16 cellular contexts compared by ENCODE assay signal in the genomic region with DNA sequence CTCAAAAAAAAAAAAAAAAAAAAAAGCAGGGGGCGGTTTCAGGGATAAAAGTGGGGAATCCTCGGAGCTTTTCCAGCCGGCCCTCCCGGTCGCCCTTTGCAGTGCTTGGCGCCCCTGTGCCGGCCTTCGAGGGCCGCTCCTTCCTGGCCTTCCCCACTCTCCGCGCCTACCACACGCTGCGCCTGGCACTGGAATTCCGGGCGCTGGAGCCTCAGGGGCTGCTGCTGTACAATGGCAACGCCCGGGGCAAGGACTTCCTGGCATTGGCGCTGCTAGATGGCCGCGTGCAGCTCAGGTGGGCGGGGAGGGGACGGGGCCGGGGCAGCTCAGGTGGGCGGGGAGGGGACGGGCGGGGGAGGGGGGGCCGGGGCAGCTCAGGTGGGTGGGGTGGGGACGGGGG. TPM values are rescaled to one million over a fixed set of nuclear protein-coding genes. Genes with fewer than 3 reads are reported as not detected.
DNase-seq lines count a peak whose midpoint lies in the region; ATAC-seq and TF ChIP-seq lines count a peak whose summit lies in the region.
"Had no signal": no experiment of that assay in that cellular context is flagged by ENCODE, and none has a peak within 500 bp of the region (broad histone marks: within the 10 kb centered on the region; RNA-seq: fewer than 3 reads in every experiment).

No MANE protein-coding gene starts in this region.

- H3K27me3 Mint-ChIP-seq in T-helper 2 cell treated with Interferon-gamma antibody and Interleukin-4, amounts not matched to agents 5 μg/mL and 100 μg/mL, for 36 hours (ENCODE audit: low read depth), result no peaks in the 10 kb centered on the region
- H3K27me3 Mint-ChIP-seq: CD4-positive, CD25-positive, alpha-beta regulatory T cell; CD8-positive, alpha-beta memory T cell; IgD-negative memory B cell had no signal

- 0 out of 2 replicates have a peak, but pooled peaks have one; percentile 4 for TF ChIP-seq RAD21 in Ishikawa (IDR thresholded peaks at IDR 0.05; ENCODE audit: low read depth)

- peak; percentile 59 for DNase-seq in COR-L47 (lab: John Stamatoyannopoulos, UW)
- DNase-seq in NCI-H69 (lab: John Stamatoyannopoulos, UW), result peak; percentile 18
- peak; percentile 58 for DNase-seq in mucosa of gallbladder (ENCODE audit: low spot score)
- DNase-seq in T-helper 2 cell treated with Interferon-gamma antibody and Interleukin-4, amounts not matched to agents 5 μg/mL and 100 μg/mL, for 36 hours (ENCODE audit: low spot score), result no peak
- DNase-seq: BE2C; C1 segment of cervical spinal cord; Caco-2; CD4-positive, CD25-positive, alpha-beta regulatory T cell; CD8-positive, alpha-beta memory T cell; HCEC 1CT had no signal

- no peak overlapping the region for H3K4me3 Mint-ChIP-seq in T-helper 2 cell treated with Interferon-gamma antibody and Interleukin-4, amounts not matched to agents 5 μg/mL and 100 μg/mL, for 36 hours
- H3K4me3 Mint-ChIP-seq: CD4-positive, CD25-positive, alpha-beta regulatory T cell; CD8-positive, alpha-beta memory T cell; GM23338; IgD-negative memory B cell had no signal

- ATAC-seq in GM21367 (IDR thresholded peaks at IDR 0.05; ENCODE audit: unreplicated experiment), result no peak
- ATAC-seq: GM23338, HepG2 had no signal

- peak; percentile 38; the same call in 1 of the 2 replicates for TF ChIP-seq EP300 in Ishikawa (IDR thresholded peaks at IDR 0.05; ENCODE audit: borderline replicate concordance)

- H3K9me3 Mint-ChIP-seq in T-helper 2 cell treated with Interferon-gamma antibody and Interleukin-4, amounts not matched to agents 5 μg/mL and 100 μg/mL, for 36 hours, result no peaks in the 10 kb centered on the region
- H3K9me3 Mint-ChIP-seq: CD8-positive, alpha-beta memory T cell; IgD-negative memory B cell had no signal

- no peak overlapping the region for H3K27ac Mint-ChIP-seq in T-helper 2 cell treated with Interferon-gamma antibody and Interleukin-4, amounts not matched to agents 5 μg/mL and 100 μg/mL, for 36 hours
- H3K27ac Mint-ChIP-seq: CD4-positive, CD25-positive, alpha-beta regulatory T cell; CD8-positive, alpha-beta memory T cell; GM23338; IgD-negative memory B cell had no signal

- no peaks in the 10 kb centered on the region for H3K4me1 Mint-ChIP-seq in T-helper 2 cell treated with Interferon-gamma antibody and Interleukin-4, amounts not matched to agents 5 μg/mL and 100 μg/mL, for 36 hours (ENCODE audit: low read depth)
- H3K4me1 Mint-ChIP-seq: CD8-positive, alpha-beta memory T cell; GM23338 had no signal

- H3K36me3 Mint-ChIP-seq in T-helper 2 cell treated with Interferon-gamma antibody and Interleukin-4, amounts not matched to agents 5 μg/mL and 100 μg/mL, for 36 hours (ENCODE audit: low read depth), result no peaks in the 10 kb centered on the region
- H3K36me3 Mint-ChIP-seq: CD4-positive, CD25-positive, alpha-beta regulatory T cell; CD8-positive, alpha-beta memory T cell; IgD-negative memory B cell had no signal

TF ChIP-seq in Ishikawa, 13 proteins besides CTCF, POLR2A, EP300 and RAD21:
- no peak for TF ChIP-seq CEBPB (IDR thresholded peaks at IDR 0.05)
- TF ChIP-seq TAF1 (IDR thresholded peaks at IDR 0.05; ENCODE audit: low read depth), result no peak
- peak; percentile 55; the same call in 1 of the 2 replicates for TF ChIP-seq TCF12 (IDR thresholded peaks at IDR 0.05; ENCODE audit: low read depth)
- TF ChIP-seq, protein P1, sequence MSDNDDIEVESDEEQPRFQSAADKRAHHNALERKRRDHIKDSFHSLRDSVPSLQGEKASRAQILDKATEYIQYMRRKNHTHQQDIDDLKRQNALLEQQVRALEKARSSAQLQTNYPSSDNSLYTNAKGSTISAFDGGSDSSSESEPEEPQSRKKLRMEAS (IDR thresholded peaks at IDR 0.05), result peak; percentile 89
- TF ChIP-seq, protein P2, sequence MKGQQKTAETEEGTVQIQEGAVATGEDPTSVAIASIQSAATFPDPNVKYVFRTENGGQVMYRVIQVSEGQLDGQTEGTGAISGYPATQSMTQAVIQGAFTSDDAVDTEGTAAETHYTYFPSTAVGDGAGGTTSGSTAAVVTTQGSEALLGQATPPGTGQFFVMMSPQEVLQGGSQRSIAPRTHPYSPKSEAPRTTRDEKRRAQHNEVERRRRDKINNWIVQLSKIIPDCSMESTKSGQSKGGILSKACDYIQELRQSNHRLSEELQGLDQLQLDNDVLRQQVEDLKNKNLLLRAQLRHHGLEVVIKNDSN (IDR thresholded peaks at IDR 0.05), result no peak
- no peak for TF ChIP-seq ZBTB7A (IDR thresholded peaks at IDR 0.05; ENCODE audit: low read depth)
- no peak for TF ChIP-seq EGR1 (IDR thresholded peaks at IDR 0.05)
- TF ChIP-seq REST (IDR thresholded peaks at IDR 0.05; ENCODE audit: low read depth), result no peak
- peak; percentile 84 for TF ChIP-seq TEAD4 (IDR thresholded peaks at IDR 0.05)
- no peak for TF ChIP-seq CREB1 (IDR thresholded peaks at IDR 0.05; ENCODE audit: low read depth)
- TF ChIP-seq FOXM1 (IDR thresholded peaks at IDR 0.05; ENCODE audit: borderline replicate concordance, low read depth), result no peak
- peak; percentile 53; the same call in 1 of the 2 replicates for TF ChIP-seq YY1 (IDR thresholded peaks at IDR 0.05; ENCODE audit: low read depth)
- peak; percentile 63 for TF ChIP-seq NFIC (IDR thresholded peaks at IDR 0.05)
TF ChIP-seq in Ishikawa: peak in this region for 5.

RNA-seq across cellular contexts. Expression of gene RNF223, which starts 25.3 kb away (rescaled TPM):
- total RNA-seq in mucosa of gallbladder, result 1.0 TPM
- total RNA-seq: A172; CD4-positive, CD25-positive, alpha-beta regulatory T cell; CD8-positive, alpha-beta memory T cell; GM23338; HepG2 had no signal

RNA-seq across cellular contexts. Expression of gene AGRN, which starts 28.8 kb away (rescaled TPM):
- 311 TPM for total RNA-seq in mucosa of gallbladder

RNA-seq across cellular contexts. Expression of gene ISG15, which starts 35.5 kb away (rescaled TPM):
- 41.5 TPM for total RNA-seq in mucosa of gallbladder

RNA-seq across cellular contexts. Expression of gene HES4, which starts 48.9 kb away (rescaled TPM):
- 25.6 TPM for total RNA-seq in mucosa of gallbladder
